27 cellular contexts compared by ENCODE assay signal in the genomic region with DNA sequence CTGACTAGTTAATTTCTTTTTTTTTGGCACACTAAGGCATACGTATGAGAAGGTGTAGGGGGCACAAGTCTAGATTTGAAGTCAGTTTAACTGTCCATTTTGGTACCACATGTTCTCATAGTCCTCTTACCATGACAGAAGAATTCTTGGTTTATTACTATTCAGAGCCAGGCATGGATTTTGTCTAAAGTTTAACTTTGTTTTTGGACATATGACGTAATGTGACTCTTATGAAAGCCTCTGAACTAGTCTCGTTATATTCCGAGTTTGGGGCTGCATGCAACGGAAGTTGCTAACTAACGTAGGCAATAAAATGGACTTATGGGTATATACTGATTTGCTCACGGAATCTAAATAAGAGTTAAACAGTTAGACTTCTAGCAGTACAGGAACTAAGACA.
"Had no signal": no experiment of that assay in that cellular context is flagged by ENCODE, and none has a peak within 500 bp of the region (broad histone marks: within the 10 kb centered on the region; RNA-seq: fewer than 3 reads in every experiment).

No MANE protein-coding gene starts in this region.

- H3K9me3 ChIP-seq: suprapubic skin, testis, thyroid gland, uterus, vagina had no signal

- H3K4me1 ChIP-seq: stomach, suprapubic skin, testis, thyroid gland, tibial artery, tibial nerve, transverse colon, upper lobe of left lung, upper lobe of right lung, uterus, vagina had no signal

- H3K4me3 ChIP-seq: stomach, suprapubic skin, testis, thoracic aorta, thyroid gland, tibial artery, tibial nerve, transverse colon, upper lobe of left lung, upper lobe of right lung, uterus, vagina had no signal

- FAIRE-seq: urothelium cell line had no signal

- H3K27ac ChIP-seq: stomach, suprapubic skin, testis, thoracic aorta, thyroid gland, tibial artery, tibial nerve, transverse colon, upper lobe of left lung, upper lobe of right lung, uterus, vagina had no signal

- ATAC-seq: stimulated activated effector memory CD8-positive, alpha-beta T cell treated with anti-CD3 and anti-CD28 coated beads, Interleukin-12 subunit alpha, Interleukin-12 subunit beta, amount 100 ng/mL, for 72 hours; stimulated activated memory B cell treated with anti-CD40 and anti-IgM and Interleukin-4, amounts not matched to agents 10 μg/mL and 1 μg/mL and 100 μg/mL, for 72 hours; stimulated activated naive B cell treated with anti-CD40 and anti-IgM and Interleukin-4, amounts not matched to agents 10 μg/mL and 1 μg/mL and 100 μg/mL, for 72 hours; stimulated activated naive CD8-positive, alpha-beta T cell treated with anti-CD3 and anti-CD28 coated beads, Interleukin-15, amount 100 ng/mL, for 72 hours; stimulated activated naive CD8-positive, alpha-beta T cell treated with anti-CD3 and anti-CD28 coated beads, Interleukin-15, Interleukin-2, amounts not matched to agents 100 U/mL and 50 U/mL, for 24 hours; upper lobe of right lung had no signal

- H3K27me3 ChIP-seq: stomach, suprapubic skin, testis, thyroid gland, tibial artery, tibial nerve, transverse colon, upper lobe of left lung, upper lobe of right lung, uterus, vagina had no signal

- DNase-seq: stimulated activated CD4-positive, alpha-beta T cell treated with anti-CD3 and anti-CD28 coated beads, Interleukin-2, amount 100 ng/mL, for 48 hours; stimulated activated CD4-positive, alpha-beta T cell treated with anti-CD3 and anti-CD28 coated beads, Interleukin-4, amount 100 ng/mL, for 1 hour; stimulated activated CD4-positive, alpha-beta T cell treated with anti-CD3 and anti-CD28 coated beads, Interleukin-4, amount 100 ng/mL, for 24 hours; stimulated activated CD4-positive, alpha-beta T cell treated with anti-CD3 and anti-CD28 coated beads, Interleukin-4, amount 100 ng/mL, for 4 hours; stimulated activated CD8-positive, alpha-beta memory T cell treated with anti-CD3 and anti-CD28 coated beads, Interleukin-4, amount 100 ng/mL, for 48 hours; stimulated activated naive B cell treated with anti-CD40 and anti-IgM and Interleukin-4, amounts not matched to agents 10 μg/mL and 1 μg/mL and 100 μg/mL, for 72 hours; stimulated activated naive CD4-positive, alpha-beta T cell; stimulated activated naive CD4-positive, alpha-beta T cell treated with Interleukin-2 at 50 U/mL for 16 hours; stimulated activated naive CD8-positive, alpha-beta T cell treated with anti-CD3 and anti-CD28 coated beads, Interleukin-15, amount 100 ng/mL, for 72 hours; stimulated activated naive CD8-positive, alpha-beta T cell treated with anti-CD3 and anti-CD28 coated beads, Interleukin-15, Interleukin-2, amounts not matched to agents 100 U/mL and 50 U/mL, for 24 hours; stomach; substantia nigra; testis; thyroid gland; tibial artery; transverse colon; trophoblast cell; upper lobe of left lung; upper lobe of right lung; uterus had no signal

- H3K36me3 ChIP-seq: stomach, suprapubic skin, thoracic aorta, thyroid gland, tibial artery, tibial nerve, transverse colon, upper lobe of left lung, upper lobe of right lung, uterus, vagina had no signal
